In the genomic region with DNA sequence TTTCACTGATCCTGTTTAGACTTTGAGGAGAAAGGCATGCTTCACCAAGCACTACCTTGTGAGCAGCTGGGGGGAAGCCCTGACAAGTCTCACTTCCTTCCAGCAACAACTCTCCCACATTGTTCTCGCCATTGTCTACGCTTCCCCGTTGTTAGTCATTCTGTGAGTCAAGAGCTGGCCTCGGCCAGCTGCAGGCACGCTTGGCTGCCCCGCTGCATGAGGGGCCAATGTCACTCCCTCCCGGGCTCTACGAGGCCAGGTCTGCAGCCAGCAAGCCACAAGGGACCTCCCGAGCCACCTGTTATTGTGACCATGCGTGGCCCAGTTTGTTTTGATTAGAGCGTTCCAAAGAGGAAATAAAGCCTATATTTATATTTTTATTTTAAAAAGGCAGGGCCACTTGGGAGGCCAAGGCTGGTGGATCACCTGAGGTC, we compare ENCODE assay signal across 9 cellular contexts.
DNase-seq lines count a peak whose midpoint lies in the region; ATAC-seq, FAIRE-seq and TF ChIP-seq lines count a peak whose summit lies in the region.
"Had no signal": no experiment of that assay in that cellular context is flagged by ENCODE, and none has a peak within 500 bp of the region (broad histone marks: within the 10 kb centered on the region; RNA-seq: fewer than 3 reads in every experiment).

No MANE protein-coding gene starts in this region.

- H3K27ac Mint-ChIP-seq in astrocyte (ENCODE audit: unreplicated experiment): no peak overlapping the region
- H3K27ac Mint-ChIP-seq: nephron had no signal

- peaks cover 5% of the 10 kb centered on the region for H3K36me3 Mint-ChIP-seq in astrocyte (ENCODE audit: low read depth, unreplicated experiment)

- H3K27ac ChIP-seq in astrocyte (ENCODE audit: low read depth, low read length): peak overlapping the region; percentile 81

- TF ChIP-seq RAD21 in Ishikawa (IDR thresholded peaks at IDR 0.05; ENCODE audit: low read depth): peak; percentile 35; the same call in 1 of the 2 replicates

- no peaks in the 10 kb centered on the region for H3K9me3 ChIP-seq in astrocyte (ENCODE audit: insufficient read depth, low read depth, low read length)

- FAIRE-seq in astrocyte (lab: Jason Lieb, UNC): peak; percentile 9

- no peak overlapping the region for H3K4me3 ChIP-seq in astrocyte (ENCODE audit: insufficient read depth, low read depth, low read length)

- no peaks in the 10 kb centered on the region for H3K36me3 ChIP-seq in astrocyte (ENCODE audit: insufficient read depth, low read length)

- peak overlapping the region; percentile 48 for H2AFZ ChIP-seq in astrocyte (ENCODE audit: low read depth, low read length)

- peak overlapping the region; percentile 34 for H3K4me2 ChIP-seq in astrocyte (ENCODE audit: low read length)

- H3K79me2 ChIP-seq in astrocyte (ENCODE audit: insufficient read depth, low read length): no peaks in the 10 kb centered on the region

- no peaks in the 10 kb centered on the region for H4K20me1 ChIP-seq in astrocyte (ENCODE audit: insufficient read depth, low read length)

- H3K4me1 Mint-ChIP-seq in astrocyte (ENCODE audit: low read depth, unreplicated experiment): no peaks in the 10 kb centered on the region

- no peak overlapping the region for H3K4me3 Mint-ChIP-seq in astrocyte (ENCODE audit: unreplicated experiment)
- H3K4me3 Mint-ChIP-seq: nephron had no signal

- no peak for TF ChIP-seq CTCF in astrocyte (IDR thresholded peaks at IDR 0.05; ENCODE audit: insufficient read depth, low read depth, low read length)

- peak overlapping the region; percentile 24 for H3K9ac ChIP-seq in astrocyte (ENCODE audit: low read length)

- peak; percentile 97 for TF ChIP-seq EP300 in Ishikawa (IDR thresholded peaks at IDR 0.05; ENCODE audit: borderline replicate concordance)

- peak; percentile 20 for DNase-seq in NCI-H510A treated with DMSO at 0.1 percent for 48 hours (lab: John Stamatoyannopoulos, UW)
- no peak for DNase-seq in NCI-H510A (lab: John Stamatoyannopoulos, UW)
- DNase-seq in astrocyte (ENCODE audit: low read depth): peak; percentile 96
- DNase-seq in mucosa of gallbladder (ENCODE audit: low spot score): peak; percentile 34
- DNase-seq in central memory CD4-positive, alpha-beta T cell: no peak

- peaks cover 2% of the 10 kb centered on the region for H3K27me3 Mint-ChIP-seq in astrocyte (ENCODE audit: low read depth, unreplicated experiment)

- H3K9me3 Mint-ChIP-seq in astrocyte (ENCODE audit: unreplicated experiment): peaks cover 8% of the 10 kb centered on the region

- ATAC-seq in GM21723 (IDR thresholded peaks at IDR 0.05; ENCODE audit: unreplicated experiment): peak; percentile 99
- ATAC-seq in SK-N-SH treated with all-trans-retinoic acid at 6 μM for 48 hours: no peak

- H3K4me1 ChIP-seq in astrocyte (ENCODE audit: insufficient read depth, low read length): peaks cover 17% of the 10 kb centered on the region

- no peaks in the 10 kb centered on the region for H3K27me3 ChIP-seq in astrocyte (ENCODE audit: insufficient read depth, low read length)

TF ChIP-seq in Ishikawa, 13 proteins besides CTCF, POLR2A, EP300 and RAD21:
- TF ChIP-seq, protein P1, sequence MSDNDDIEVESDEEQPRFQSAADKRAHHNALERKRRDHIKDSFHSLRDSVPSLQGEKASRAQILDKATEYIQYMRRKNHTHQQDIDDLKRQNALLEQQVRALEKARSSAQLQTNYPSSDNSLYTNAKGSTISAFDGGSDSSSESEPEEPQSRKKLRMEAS (IDR thresholded peaks at IDR 0.05): peak; percentile 91
- TF ChIP-seq CEBPB (IDR thresholded peaks at IDR 0.05) (peak; percentile 29; the same call in 1 of the 2 replicates), TAF1 (IDR thresholded peaks at IDR 0.05; ENCODE audit: low read depth) (no peak), TCF12 (IDR thresholded peaks at IDR 0.05; ENCODE audit: low read depth) (peak; percentile 99), YY1 (IDR thresholded peaks at IDR 0.05; ENCODE audit: low read depth) (peak; percentile 34; the same call in 1 of the 2 replicates), TEAD4 (IDR thresholded peaks at IDR 0.05) (peak; percentile 84), FOXM1 (IDR thresholded peaks at IDR 0.05; ENCODE audit: borderline replicate concordance, low read depth) (peak; percentile 87), NFIC (IDR thresholded peaks at IDR 0.05) (peak; percentile 92)
- TF ChIP-seq, protein P2, sequence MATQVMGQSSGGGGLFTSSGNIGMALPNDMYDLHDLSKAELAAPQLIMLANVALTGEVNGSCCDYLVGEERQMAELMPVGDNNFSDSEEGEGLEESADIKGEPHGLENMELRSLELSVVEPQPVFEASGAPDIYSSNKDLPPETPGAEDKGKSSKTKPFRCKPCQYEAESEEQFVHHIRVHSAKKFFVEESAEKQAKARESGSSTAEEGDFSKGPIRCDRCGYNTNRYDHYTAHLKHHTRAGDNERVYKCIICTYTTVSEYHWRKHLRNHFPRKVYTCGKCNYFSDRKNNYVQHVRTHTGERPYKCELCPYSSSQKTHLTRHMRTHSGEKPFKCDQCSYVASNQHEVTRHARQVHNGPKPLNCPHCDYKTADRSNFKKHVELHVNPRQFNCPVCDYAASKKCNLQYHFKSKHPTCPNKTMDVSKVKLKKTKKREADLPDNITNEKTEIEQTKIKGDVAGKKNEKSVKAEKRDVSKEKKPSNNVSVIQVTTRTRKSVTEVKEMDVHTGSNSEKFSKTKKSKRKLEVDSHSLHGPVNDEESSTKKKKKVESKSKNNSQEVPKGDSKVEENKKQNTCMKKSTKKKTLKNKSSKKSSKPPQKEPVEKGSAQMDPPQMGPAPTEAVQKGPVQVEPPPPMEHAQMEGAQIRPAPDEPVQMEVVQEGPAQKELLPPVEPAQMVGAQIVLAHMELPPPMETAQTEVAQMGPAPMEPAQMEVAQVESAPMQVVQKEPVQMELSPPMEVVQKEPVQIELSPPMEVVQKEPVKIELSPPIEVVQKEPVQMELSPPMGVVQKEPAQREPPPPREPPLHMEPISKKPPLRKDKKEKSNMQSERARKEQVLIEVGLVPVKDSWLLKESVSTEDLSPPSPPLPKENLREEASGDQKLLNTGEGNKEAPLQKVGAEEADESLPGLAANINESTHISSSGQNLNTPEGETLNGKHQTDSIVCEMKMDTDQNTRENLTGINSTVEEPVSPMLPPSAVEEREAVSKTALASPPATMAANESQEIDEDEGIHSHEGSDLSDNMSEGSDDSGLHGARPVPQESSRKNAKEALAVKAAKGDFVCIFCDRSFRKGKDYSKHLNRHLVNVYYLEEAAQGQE (IDR thresholded peaks at IDR 0.05; ENCODE audit: low read depth): no peak
- TF ChIP-seq, protein P3, sequence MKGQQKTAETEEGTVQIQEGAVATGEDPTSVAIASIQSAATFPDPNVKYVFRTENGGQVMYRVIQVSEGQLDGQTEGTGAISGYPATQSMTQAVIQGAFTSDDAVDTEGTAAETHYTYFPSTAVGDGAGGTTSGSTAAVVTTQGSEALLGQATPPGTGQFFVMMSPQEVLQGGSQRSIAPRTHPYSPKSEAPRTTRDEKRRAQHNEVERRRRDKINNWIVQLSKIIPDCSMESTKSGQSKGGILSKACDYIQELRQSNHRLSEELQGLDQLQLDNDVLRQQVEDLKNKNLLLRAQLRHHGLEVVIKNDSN (IDR thresholded peaks at IDR 0.05): no peak

TF ChIP-seq in SK-N-SH treated with all-trans-retinoic acid at 6 μM for 48 hours, 23 proteins besides CTCF, POLR2A, EP300 and RAD21 (continues in another document):
- TF ChIP-seq, protein P4, sequence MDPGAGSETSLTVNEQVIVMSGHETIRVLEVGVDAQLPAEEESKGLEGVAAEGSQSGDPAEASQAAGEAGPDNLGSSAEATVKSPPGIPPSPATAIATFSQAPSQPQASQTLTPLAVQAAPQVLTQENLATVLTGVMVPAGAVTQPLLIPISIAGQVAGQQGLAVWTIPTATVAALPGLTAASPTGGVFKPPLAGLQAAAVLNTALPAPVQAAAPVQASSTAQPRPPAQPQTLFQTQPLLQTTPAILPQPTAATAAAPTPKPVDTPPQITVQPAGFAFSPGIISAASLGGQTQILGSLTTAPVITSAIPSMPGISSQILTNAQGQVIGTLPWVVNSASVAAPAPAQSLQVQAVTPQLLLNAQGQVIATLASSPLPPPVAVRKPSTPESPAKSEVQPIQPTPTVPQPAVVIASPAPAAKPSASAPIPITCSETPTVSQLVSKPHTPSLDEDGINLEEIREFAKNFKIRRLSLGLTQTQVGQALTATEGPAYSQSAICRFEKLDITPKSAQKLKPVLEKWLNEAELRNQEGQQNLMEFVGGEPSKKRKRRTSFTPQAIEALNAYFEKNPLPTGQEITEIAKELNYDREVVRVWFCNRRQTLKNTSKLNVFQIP (CRISPR knock-in tag; IDR thresholded peaks at IDR 0.05; ENCODE audit: borderline replicate concordance, low read depth): no peak
- TF ChIP-seq TOX (CRISPR knock-in tag; IDR thresholded peaks at IDR 0.05; ENCODE audit: borderline replicate concordance) (no peak), OSR1 (CRISPR knock-in tag; IDR thresholded peaks at IDR 0.05) (no peak), ZNF70 (CRISPR knock-in tag; IDR thresholded peaks at IDR 0.05) (no peak), ZNF565 (CRISPR knock-in tag; conservative IDR thresholded peaks at IDR 0.05; ENCODE audit: low read depth) (no peak), RARB (CRISPR knock-in tag; IDR thresholded peaks at IDR 0.05) (no peak), ISL1 (CRISPR knock-in tag; IDR thresholded peaks at IDR 0.05) (no peak)
- TF ChIP-seq, protein P5, sequence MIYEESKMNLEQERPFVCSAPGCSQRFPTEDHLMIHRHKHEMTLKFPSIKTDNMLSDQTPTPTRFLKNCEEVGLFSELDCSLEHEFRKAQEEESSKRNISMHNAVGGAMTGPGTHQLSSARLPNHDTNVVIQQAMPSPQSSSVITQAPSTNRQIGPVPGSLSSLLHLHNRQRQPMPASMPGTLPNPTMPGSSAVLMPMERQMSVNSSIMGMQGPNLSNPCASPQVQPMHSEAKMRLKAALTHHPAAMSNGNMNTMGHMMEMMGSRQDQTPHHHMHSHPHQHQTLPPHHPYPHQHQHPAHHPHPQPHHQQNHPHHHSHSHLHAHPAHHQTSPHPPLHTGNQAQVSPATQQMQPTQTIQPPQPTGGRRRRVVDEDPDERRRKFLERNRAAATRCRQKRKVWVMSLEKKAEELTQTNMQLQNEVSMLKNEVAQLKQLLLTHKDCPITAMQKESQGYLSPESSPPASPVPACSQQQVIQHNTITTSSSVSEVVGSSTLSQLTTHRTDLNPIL (CRISPR knock-in tag; IDR thresholded peaks at IDR 0.05; ENCODE audit: low read depth): no peak

Comparison
In these comparisons a context has a peak if more than half of its experiments do, and no peak if none do; other contexts are left out.
1. DNase-seq: peak in NCI-H510A treated with DMSO at 0.1 percent for 48 hours (single experiment), astrocyte (single experiment) and mucosa of gallbladder (single experiment); none in NCI-H510A (single experiment) and central memory CD4-positive, alpha-beta T cell (single experiment).